1 cellular context compared by ENCODE assay signal in the genomic region with DNA sequence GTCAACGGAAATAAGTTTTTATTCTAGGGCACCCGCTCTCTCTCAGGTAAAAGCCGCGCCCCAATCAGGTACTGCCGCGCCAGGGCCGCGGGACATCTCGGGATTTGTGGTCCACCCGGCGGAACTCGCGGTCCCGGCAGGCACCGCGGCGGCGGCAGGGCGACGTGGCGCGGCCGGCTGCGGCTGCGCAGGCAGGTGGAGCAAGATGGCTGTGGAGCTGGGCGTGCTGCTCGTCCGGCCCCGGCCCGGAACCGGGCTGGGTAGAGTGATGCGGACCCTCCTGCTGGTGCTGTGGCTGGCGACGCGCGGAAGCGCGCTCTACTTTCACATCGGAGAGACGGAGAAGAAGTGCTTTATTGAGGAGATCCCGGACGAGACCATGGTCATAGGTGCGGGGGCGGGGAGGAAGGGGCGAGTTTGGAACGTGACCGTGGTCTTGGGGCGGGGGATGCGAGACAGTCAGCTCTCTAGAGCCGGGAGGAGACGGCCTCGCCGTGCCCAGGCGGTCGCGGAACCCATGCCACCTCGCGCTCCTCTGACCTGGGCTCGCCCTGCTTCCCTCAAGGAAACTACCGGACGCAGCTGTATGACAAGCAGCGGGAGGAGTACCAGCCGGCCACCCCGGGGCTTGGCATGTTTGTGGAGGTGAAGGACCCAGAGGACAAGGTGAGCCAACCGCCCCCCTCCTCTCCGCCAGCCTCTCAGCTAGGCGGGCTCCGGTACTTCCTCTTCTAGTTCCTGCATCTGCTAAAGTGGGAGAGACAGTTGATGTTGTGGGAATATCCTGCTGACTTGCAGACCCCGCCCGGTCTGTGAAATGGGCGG.
A peak's percentile ranks its signal among the peaks of the same experiment; 100 is the strongest.
TF ChIP-seq lines count a peak whose summit lies in the region.

A gene (plus strand): TSS at position 194 of the 825 bp plus-strand sequence. CDS start 12 bp downstream, at position 206.

TF ChIP-seq in K562, 482 proteins besides CTCF, POLR2A, EP300 and RAD21 (continued from another document and continues in another):
- TF ChIP-seq, protein P1, sequence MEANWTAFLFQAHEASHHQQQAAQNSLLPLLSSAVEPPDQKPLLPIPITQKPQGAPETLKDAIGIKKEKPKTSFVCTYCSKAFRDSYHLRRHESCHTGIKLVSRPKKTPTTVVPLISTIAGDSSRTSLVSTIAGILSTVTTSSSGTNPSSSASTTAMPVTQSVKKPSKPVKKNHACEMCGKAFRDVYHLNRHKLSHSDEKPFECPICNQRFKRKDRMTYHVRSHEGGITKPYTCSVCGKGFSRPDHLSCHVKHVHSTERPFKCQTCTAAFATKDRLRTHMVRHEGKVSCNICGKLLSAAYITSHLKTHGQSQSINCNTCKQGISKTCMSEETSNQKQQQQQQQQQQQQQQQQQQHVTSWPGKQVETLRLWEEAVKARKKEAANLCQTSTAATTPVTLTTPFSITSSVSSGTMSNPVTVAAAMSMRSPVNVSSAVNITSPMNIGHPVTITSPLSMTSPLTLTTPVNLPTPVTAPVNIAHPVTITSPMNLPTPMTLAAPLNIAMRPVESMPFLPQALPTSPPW (CRISPR knock-in tag; IDR thresholded peaks at IDR 0.05), result peak; percentile 71
- TF ChIP-seq EZH2 (IDR thresholded peaks at IDR 0.05; ENCODE audit: borderline replicate concordance, low read depth, low read length) (no peak), BRD4 (IDR thresholded peaks at IDR 0.05) (peak; percentile 60; the same call in 1 of the 2 replicates), ZNF551 (CRISPR knock-in tag; IDR thresholded peaks at IDR 0.05) (no peak), PHB2 (IDR thresholded peaks at IDR 0.05; ENCODE audit: low read depth) (no peak), FOXA3 (CRISPR knock-in tag; conservative IDR thresholded peaks at IDR 0.05 in 1 of 2, IDR thresholded peaks at IDR 0.05 in 1 of 2) (no peak), NFRKB (IDR thresholded peaks at IDR 0.05; ENCODE audit: low read depth) (no peak; the same call in 1 of the 2 replicates), KAT7 (CRISPR knock-in tag; IDR thresholded peaks at IDR 0.05; ENCODE audit: borderline replicate concordance) (no peak), ZNF146 (CRISPR knock-in tag; IDR thresholded peaks at IDR 0.05; ENCODE audit: unreplicated experiment) (no peak), ZNF212 (CRISPR knock-in tag; IDR thresholded peaks at IDR 0.05) (no peak), HDAC2 (IDR thresholded peaks at IDR 0.05) (no peak), ZNF274 (IDR thresholded peaks at IDR 0.05; ENCODE audit: borderline replicate concordance, low read depth, low read length) (no peak), NR2F6 (CRISPR knock-in tag; IDR thresholded peaks at IDR 0.05) (no peak), XRCC3 (IDR thresholded peaks at IDR 0.05) (no peak), ZZZ3 (IDR thresholded peaks at IDR 0.05) (no peak), SRF (CRISPR knock-in tag; IDR thresholded peaks at IDR 0.05) (0 out of 4 replicates have a peak, but pooled peaks of 1 of the 2 experiments have one; percentile 5), HDAC8 (tag; IDR thresholded peaks at IDR 0.05) (no peak), CHD1 (IDR thresholded peaks at IDR 0.05; ENCODE audit: low read length) (peak; percentile 80), SIN3B (IDR thresholded peaks at IDR 0.05; ENCODE audit: low read depth) (peak; percentile 57), HEY1 (CRISPR knock-in tag; IDR thresholded peaks at IDR 0.05; ENCODE audit: borderline replicate concordance) (no peak), TEAD4 (IDR thresholded peaks at IDR 0.05; ENCODE audit: low read length) (no peak), TEAD4 (CRISPR knock-in tag; IDR thresholded peaks at IDR 0.05; ENCODE audit: borderline replicate concordance) (no peak), E2F3 (CRISPR knock-in tag; IDR thresholded peaks at IDR 0.05) (no peak), PYGO2 (tag; IDR thresholded peaks at IDR 0.05) (no peak), CBFB (CRISPR knock-in tag; IDR thresholded peaks at IDR 0.05) (no peak), ETV1 (tag; conservative IDR thresholded peaks at IDR 0.05; ENCODE audit: low read depth) (0 out of 2 replicates have a peak, but pooled peaks have one; percentile 9), ELF1 (tag; IDR thresholded peaks at IDR 0.05) (peak; percentile 50), NONO (IDR thresholded peaks at IDR 0.05; ENCODE audit: low read depth in 2 of 2, low read length in 1 of 2) (peak; percentile 17 to 38; a peak in 1 of 4 replicates), SP1 (CRISPR knock-in tag; IDR thresholded peaks at IDR 0.05) (peak; percentile 47; the same call in 1 of the 2 replicates)
- TF ChIP-seq, protein P2, sequence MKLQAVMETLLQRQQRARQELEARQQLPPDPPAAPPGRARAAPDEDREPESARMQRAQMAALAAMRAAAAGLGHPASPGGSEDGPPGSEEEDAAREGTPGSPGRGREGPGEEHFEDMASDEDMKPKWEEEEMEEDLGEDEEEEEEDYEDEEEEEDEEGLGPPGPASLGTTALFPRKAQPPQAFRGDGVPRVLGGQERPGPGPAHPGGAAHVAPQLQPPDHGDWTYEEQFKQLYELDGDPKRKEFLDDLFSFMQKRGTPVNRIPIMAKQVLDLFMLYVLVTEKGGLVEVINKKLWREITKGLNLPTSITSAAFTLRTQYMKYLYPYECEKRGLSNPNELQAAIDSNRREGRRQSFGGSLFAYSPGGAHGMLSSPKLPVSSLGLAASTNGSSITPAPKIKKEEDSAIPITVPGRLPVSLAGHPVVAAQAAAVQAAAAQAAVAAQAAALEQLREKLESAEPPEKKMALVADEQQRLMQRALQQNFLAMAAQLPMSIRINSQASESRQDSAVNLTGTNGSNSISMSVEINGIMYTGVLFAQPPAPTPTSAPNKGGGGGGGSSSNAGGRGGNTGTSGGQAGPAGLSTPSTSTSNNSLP (IDR thresholded peaks at IDR 0.05; ENCODE audit: borderline replicate concordance, low read depth, low read length), result no peak
- TF ChIP-seq, protein P3, sequence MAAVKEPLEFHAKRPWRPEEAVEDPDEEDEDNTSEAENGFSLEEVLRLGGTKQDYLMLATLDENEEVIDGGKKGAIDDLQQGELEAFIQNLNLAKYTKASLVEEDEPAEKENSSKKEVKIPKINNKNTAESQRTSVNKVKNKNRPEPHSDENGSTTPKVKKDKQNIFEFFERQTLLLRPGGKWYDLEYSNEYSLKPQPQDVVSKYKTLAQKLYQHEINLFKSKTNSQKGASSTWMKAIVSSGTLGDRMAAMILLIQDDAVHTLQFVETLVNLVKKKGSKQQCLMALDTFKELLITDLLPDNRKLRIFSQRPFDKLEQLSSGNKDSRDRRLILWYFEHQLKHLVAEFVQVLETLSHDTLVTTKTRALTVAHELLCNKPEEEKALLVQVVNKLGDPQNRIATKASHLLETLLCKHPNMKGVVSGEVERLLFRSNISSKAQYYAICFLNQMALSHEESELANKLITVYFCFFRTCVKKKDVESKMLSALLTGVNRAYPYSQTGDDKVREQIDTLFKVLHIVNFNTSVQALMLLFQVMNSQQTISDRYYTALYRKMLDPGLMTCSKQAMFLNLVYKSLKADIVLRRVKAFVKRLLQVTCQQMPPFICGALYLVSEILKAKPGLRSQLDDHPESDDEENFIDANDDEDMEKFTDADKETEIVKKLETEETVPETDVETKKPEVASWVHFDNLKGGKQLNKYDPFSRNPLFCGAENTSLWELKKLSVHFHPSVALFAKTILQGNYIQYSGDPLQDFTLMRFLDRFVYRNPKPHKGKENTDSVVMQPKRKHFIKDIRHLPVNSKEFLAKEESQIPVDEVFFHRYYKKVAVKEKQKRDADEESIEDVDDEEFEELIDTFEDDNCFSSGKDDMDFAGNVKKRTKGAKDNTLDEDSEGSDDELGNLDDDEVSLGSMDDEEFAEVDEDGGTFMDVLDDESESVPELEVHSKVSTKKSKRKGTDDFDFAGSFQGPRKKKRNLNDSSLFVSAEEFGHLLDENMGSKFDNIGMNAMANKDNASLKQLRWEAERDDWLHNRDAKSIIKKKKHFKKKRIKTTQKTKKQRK (IDR thresholded peaks at IDR 0.05; ENCODE audit: borderline replicate concordance, low read depth, low read length), result no peak
- TF ChIP-seq, protein P4, sequence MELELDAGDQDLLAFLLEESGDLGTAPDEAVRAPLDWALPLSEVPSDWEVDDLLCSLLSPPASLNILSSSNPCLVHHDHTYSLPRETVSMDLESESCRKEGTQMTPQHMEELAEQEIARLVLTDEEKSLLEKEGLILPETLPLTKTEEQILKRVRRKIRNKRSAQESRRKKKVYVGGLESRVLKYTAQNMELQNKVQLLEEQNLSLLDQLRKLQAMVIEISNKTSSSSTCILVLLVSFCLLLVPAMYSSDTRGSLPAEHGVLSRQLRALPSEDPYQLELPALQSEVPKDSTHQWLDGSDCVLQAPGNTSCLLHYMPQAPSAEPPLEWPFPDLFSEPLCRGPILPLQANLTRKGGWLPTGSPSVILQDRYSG (tag; conservative IDR thresholded peaks at IDR 0.05; ENCODE audit: low read depth), result no peak
- TF ChIP-seq, protein P5, sequence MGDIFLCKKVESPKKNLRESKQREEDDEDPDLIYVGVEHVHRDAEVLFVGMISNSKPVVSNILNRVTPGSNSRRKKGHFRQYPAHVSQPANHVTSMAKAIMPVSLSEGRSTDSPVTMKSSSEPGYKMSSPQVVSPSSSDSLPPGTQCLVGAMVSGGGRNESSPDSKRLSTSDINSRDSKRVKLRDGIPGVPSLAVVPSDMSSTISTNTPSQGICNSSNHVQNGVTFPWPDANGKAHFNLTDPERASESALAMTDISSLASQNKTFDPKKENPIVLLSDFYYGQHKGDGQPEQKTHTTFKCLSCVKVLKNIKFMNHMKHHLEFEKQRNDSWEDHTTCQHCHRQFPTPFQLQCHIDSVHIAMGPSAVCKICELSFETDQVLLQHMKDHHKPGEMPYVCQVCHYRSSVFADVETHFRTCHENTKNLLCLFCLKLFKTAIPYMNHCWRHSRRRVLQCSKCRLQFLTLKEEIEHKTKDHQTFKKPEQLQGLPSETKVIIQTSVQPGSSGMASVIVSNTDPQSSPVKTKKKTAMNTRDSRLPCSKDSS (IDR thresholded peaks at IDR 0.05; ENCODE audit: low read depth, partially characterized antibody), result no peak
- TF ChIP-seq, protein P6, sequence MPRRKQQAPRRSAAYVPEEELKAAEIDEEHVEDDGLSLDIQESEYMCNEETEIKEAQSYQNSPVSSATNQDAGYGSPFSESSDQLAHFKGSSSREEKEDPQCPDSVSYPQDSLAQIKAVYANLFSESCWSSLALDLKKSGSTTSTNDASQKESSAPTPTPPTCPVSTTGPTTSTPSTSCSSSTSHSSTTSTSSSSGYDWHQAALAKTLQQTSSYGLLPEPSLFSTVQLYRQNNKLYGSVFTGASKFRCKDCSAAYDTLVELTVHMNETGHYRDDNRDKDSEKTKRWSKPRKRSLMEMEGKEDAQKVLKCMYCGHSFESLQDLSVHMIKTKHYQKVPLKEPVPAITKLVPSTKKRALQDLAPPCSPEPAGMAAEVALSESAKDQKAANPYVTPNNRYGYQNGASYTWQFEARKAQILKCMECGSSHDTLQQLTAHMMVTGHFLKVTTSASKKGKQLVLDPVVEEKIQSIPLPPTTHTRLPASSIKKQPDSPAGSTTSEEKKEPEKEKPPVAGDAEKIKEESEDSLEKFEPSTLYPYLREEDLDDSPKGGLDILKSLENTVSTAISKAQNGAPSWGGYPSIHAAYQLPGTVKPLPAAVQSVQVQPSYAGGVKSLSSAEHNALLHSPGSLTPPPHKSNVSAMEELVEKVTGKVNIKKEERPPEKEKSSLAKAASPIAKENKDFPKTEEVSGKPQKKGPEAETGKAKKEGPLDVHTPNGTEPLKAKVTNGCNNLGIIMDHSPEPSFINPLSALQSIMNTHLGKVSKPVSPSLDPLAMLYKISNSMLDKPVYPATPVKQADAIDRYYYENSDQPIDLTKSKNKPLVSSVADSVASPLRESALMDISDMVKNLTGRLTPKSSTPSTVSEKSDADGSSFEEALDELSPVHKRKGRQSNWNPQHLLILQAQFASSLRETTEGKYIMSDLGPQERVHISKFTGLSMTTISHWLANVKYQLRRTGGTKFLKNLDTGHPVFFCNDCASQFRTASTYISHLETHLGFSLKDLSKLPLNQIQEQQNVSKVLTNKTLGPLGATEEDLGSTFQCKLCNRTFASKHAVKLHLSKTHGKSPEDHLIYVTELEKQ (CRISPR knock-in tag; IDR thresholded peaks at IDR 0.05), result no peak
- TF ChIP-seq, protein P7, sequence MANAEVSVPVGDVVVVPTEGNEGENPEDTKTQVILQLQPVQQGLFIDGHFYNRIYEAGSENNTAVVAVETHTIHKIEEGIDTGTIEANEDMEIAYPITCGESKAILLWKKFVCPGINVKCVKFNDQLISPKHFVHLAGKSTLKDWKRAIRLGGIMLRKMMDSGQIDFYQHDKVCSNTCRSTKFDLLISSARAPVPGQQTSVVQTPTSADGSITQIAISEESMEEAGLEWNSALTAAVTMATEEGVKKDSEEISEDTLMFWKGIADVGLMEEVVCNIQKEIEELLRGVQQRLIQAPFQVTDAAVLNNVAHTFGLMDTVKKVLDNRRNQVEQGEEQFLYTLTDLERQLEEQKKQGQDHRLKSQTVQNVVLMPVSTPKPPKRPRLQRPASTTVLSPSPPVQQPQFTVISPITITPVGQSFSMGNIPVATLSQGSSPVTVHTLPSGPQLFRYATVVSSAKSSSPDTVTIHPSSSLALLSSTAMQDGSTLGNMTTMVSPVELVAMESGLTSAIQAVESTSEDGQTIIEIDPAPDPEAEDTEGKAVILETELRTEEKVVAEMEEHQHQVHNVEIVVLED (CRISPR knock-in tag; IDR thresholded peaks at IDR 0.05), result peak; percentile 85
- TF ChIP-seq, protein P8, sequence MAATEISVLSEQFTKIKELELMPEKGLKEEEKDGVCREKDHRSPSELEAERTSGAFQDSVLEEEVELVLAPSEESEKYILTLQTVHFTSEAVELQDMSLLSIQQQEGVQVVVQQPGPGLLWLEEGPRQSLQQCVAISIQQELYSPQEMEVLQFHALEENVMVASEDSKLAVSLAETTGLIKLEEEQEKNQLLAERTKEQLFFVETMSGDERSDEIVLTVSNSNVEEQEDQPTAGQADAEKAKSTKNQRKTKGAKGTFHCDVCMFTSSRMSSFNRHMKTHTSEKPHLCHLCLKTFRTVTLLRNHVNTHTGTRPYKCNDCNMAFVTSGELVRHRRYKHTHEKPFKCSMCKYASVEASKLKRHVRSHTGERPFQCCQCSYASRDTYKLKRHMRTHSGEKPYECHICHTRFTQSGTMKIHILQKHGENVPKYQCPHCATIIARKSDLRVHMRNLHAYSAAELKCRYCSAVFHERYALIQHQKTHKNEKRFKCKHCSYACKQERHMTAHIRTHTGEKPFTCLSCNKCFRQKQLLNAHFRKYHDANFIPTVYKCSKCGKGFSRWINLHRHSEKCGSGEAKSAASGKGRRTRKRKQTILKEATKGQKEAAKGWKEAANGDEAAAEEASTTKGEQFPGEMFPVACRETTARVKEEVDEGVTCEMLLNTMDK (IDR thresholded peaks at IDR 0.05; ENCODE audit: borderline replicate concordance, insufficient read depth, low read depth, low read length, poor library complexity, severe bottlenecking), result peak; percentile 27
- TF ChIP-seq, protein P9, sequence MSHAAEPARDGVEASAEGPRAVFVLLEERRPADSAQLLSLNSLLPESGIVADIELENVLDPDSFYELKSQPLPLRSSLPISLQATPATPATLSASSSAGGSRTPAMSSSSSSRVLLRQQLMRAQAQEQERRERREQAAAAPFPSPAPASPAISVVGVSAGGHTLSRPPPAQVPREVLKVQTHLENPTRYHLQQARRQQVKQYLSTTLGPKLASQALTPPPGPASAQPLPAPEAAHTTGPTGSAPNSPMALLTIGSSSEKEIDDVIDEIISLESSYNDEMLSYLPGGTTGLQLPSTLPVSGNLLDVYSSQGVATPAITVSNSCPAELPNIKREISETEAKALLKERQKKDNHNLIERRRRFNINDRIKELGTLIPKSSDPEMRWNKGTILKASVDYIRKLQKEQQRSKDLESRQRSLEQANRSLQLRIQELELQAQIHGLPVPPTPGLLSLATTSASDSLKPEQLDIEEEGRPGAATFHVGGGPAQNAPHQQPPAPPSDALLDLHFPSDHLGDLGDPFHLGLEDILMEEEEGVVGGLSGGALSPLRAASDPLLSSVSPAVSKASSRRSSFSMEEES (CRISPR knock-in tag; IDR thresholded peaks at IDR 0.05), result no peak
